8 cellular contexts compared by ENCODE assay signal in the genomic region with DNA sequence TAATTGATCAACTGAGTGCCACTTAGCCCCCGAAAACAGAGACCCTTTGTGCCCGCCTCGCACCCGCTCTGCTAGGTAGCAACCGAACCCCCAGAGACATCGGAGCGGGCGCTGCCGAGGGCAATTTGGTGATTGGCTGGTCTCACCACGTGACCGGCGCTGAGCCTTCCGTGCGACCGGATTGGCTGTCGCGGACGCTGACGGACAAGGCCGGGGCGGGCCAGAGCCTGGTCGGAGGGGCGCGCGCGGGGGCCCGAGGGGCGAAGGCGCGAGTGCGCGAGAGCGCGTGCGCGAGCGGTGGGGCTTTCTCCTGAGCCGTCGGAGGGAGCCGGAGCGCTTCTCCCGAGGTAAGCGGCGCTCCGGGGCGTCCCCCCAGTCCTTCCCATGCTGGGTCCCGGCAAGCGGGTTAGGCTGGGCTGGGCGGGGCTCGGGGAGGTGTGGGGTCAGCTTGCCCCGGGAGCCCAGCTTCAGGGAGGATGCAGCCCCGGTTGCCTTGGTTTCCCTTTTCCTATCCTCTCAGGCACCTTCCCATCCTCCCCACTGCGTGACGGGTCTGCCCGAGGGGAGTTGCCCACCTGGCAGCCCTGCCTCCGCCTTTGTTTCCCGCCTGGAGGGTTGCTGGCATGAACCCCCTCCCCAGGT. TPM values are rescaled to one million over a fixed set of nuclear protein-coding genes. Genes with fewer than 3 reads are reported as not detected.
DNase-seq lines count a peak whose midpoint lies in the region; ATAC-seq, FAIRE-seq and TF ChIP-seq lines count a peak whose summit lies in the region.

Gene TMEM108, plus strand, starts transcription at position 303 of the 642 bp plus-strand sequence.

- WGBS in GM12878 (ENCODE audit: insufficient coverage, insufficient replicate concordance, low lambda C conversion rate, missing lambda C conversion rate): 59% methylated on average over 26 of the region's 57 CpGs

- SMC1A ChIA-PET in GM12878 (lab: Charles Lee; ENCODE audit: uncharacterized antibody, unreplicated experiment): interaction anchor here (1.1 kb wide), 1 partner anchor 334 kb away, joined by 3 read pairs; no protein-coding TSS in a partner anchor

- ATAC-seq in HG02678 (IDR thresholded peaks at IDR 0.05; ENCODE audit: unreplicated experiment): peak; percentile 61
- ATAC-seq in GM12878: no peak
- ATAC-seq in GM18867 (IDR thresholded peaks at IDR 0.05; ENCODE audit: unreplicated experiment): no peak

- no peak for TF ChIP-seq EP300 in GM12878 (IDR thresholded peaks at IDR 0.05; ENCODE audit: borderline replicate concordance in 1 of 2, control insufficient read depth in 1 of 2, low read depth in 2 of 2, low read length in 2 of 2)

- RAD21 ChIA-PET in GM12878 (lab: Charles Lee; ENCODE audit: unreplicated experiment): no interaction called here

- H3K4me2 ChIP-seq in GM12878 (ENCODE audit: control insufficient read depth, insufficient read depth): no peak within 1 kb of the TSS; the same call in 1 of the 2 replicates

- H3K9ac ChIP-seq in GM12878 (ENCODE audit: control insufficient read depth, insufficient read depth, low read length): no peak within 1 kb of the TSS

- H3K4me1 ChIP-seq in GM12878 (ENCODE audit: control insufficient read depth, insufficient read depth, low read length): no peaks in the 10 kb centered on the region

- no peak for TF ChIP-seq POLR2A in GM12878 (IDR thresholded peaks at IDR 0.05; ENCODE audit: low read depth, low read length)

- no peaks in the 10 kb centered on the region for H3K9me3 ChIP-seq in GM12878 (replicated peaks; ENCODE audit: control insufficient read depth, insufficient read depth, low read length)

- H3K36me3 ChIP-seq in GM12878 (ENCODE audit: control insufficient read depth in 2 of 2, insufficient read depth in 2 of 2, low read length in 1 of 2): no peaks in the 10 kb centered on the region

- CTCF ChIA-PET in GM12878 (lab: Yijun Ruan, JAX): no interaction called here

- in situ Hi-C loops in GM12878 (cut with MboI): no loop called here

- DNase-seq in AG20443 (ENCODE audit: low spot score): peak; percentile 79
- DNase-seq in NCI-H748 (lab: John Stamatoyannopoulos, UW; ENCODE audit: unreplicated experiment): peak; percentile 97
- no peak for DNase-seq in GM12878 (ENCODE audit: low read depth, low spot score)
- peak; percentile 75 for DNase-seq in iPS DF 4.7 (ENCODE audit: extremely low read depth, low spot score)
- DNase-seq in pulmonary artery endothelial cell (ENCODE audit: low read depth, low spot score): peak; percentile 7
- no peak for DNase-seq in HuH-7.5 (ENCODE audit: low spot score)

- intact Hi-C loops in GM12878 (cut with micrococcal nuclease; ENCODE audit: unreplicated experiment): no loop called here

- H3K27ac ChIP-seq in GM12878 (ENCODE audit: control insufficient read depth, insufficient read depth): no peak within 1 kb of the TSS

- no peak for FAIRE-seq in GM12878 (lab: Jason Lieb, UNC)

- no peak for TF ChIP-seq RAD21 in GM12878 (IDR thresholded peaks at IDR 0.05; ENCODE audit: insufficient read depth, low read depth, low read length)

- no TSS peak for BruUV-seq in GM12878 (replicated peaks; lab: Mats Ljungman, UMichigan)

- TF ChIP-seq CTCF in GM12878 (IDR thresholded peaks at IDR 0.05 in 2 of 3, conservative IDR thresholded peaks at IDR 0.05 in 1 of 3; ENCODE audit: control insufficient read depth in 2 of 3, extremely low read depth in 1 of 3, insufficient read depth in 1 of 3, low read depth in 3 of 3, low read length in 3 of 3): no peak

- no peak within 1 kb of the TSS for H2AFZ ChIP-seq in GM12878 (ENCODE audit: control insufficient read depth, low read depth, low read length)

- H3K27me3 ChIP-seq in GM12878 (replicated peaks in 1 of 2; ENCODE audit: control insufficient read depth in 2 of 2, insufficient read depth in 2 of 2, low read length in 1 of 2): peaks cover 7 to 13% of the 10 kb centered on the region in 2 experiments

- no peaks in the 10 kb centered on the region for H4K20me1 ChIP-seq in GM12878 (ENCODE audit: control insufficient read depth, insufficient read depth)

- no peak within 1 kb of the TSS for H3K4me3 ChIP-seq in GM12878

- H3K79me2 ChIP-seq in GM12878 (ENCODE audit: control insufficient read depth, insufficient read depth, low read length): no peaks in the 10 kb centered on the region

- POLR2A ChIA-PET in GM12878 (lab: Charles Lee): no interaction called here

TF ChIP-seq in GM12878, 131 proteins besides CTCF, POLR2A, EP300 and RAD21:
- peak; percentile 80 for TF ChIP-seq USF1 (IDR thresholded peaks at IDR 0.05; ENCODE audit: borderline replicate concordance, extremely low read length, insufficient read depth, low read depth, low read length)
- TF ChIP-seq, protein P1, sequence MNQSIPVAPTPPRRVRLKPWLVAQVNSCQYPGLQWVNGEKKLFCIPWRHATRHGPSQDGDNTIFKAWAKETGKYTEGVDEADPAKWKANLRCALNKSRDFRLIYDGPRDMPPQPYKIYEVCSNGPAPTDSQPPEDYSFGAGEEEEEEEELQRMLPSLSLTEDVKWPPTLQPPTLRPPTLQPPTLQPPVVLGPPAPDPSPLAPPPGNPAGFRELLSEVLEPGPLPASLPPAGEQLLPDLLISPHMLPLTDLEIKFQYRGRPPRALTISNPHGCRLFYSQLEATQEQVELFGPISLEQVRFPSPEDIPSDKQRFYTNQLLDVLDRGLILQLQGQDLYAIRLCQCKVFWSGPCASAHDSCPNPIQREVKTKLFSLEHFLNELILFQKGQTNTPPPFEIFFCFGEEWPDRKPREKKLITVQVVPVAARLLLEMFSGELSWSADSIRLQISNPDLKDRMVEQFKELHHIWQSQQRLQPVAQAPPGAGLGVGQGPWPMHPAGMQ (IDR thresholded peaks at IDR 0.05; ENCODE audit: borderline replicate concordance): no peak

RNA-seq across cellular contexts. Expression of gene TMEM108, which starts in this region (rescaled TPM):
- total RNA-seq in GM12878 (2013; cell fraction: nucleolus; rRNA removed): not detected in 2 replicates
- total RNA-seq in GM12878 (2014; rRNA removed) (0.06 TPM in 1 of 2 replicates, not detected in the other), GM12878 (2014; rRNA removed; fragmentation: Illumina TruSeq; extraction: Trizol) (0.09 TPM in 1 of 2 replicates, not detected in the other), GM12878 (2021) (not detected in 2 replicates), pulmonary artery endothelial cell (0.14 and 0.40 TPM in 2 replicates)
- 0.42 TPM for polyA plus RNA-seq in GM12878 (2011; ENCODE audit: low read depth)
- polyA plus RNA-seq in GM12878 (2011; rRNA removed) (not detected in 2 replicates), GM12878 (2014; fragmentation: Illumina TruSeq; extraction: Trizol) (0.12 TPM in 1 of 2 replicates, not detected in the other), GM12878 (2014; fragmentation: Nextera tagmentation; extraction: Ambion mirVana) (under 1 TPM in 1 of 2 experiments, not detected in 1; 0.02 TPM), GM12878 (2014; rRNA removed) (not detected in 2 replicates), GM12878 (2016; fragmentation: Nextera tagmentation; extraction: Ambion mirVana) (under 1 TPM; 0.16 to 0.58 TPM)
- not detected in 2 replicates for polyA plus RNA-seq in GM12878 (2011; cell fraction: cytosol; rRNA removed)
- not detected in 2 replicates for polyA plus RNA-seq in GM12878 (2011; cell fraction: nucleus; rRNA removed)
- 0.97 and 1.2 TPM in 2 replicates for polyA plus RNA-seq in GM12878 (2012)
- not detected in 2 replicates for polyA minus RNA-seq in GM12878 (2011; rRNA and poly(A)+ RNA removed)
- polyA minus RNA-seq in GM12878 (2011; cell fraction: cytosol; rRNA and poly(A)+ RNA removed): not detected in 2 replicates
- not detected in 2 replicates for polyA minus RNA-seq in GM12878 (2011; cell fraction: nucleus; rRNA and poly(A)+ RNA removed)

Comparison
In these comparisons a context has a peak if more than half of its experiments do, and no peak if none do; other contexts are left out.
1. Peak in DNase-seq in pulmonary artery endothelial cell; RNA of the gene not detected or under 1 TPM.
2. DNase-seq: peak in AG20443 (single experiment), NCI-H748 (single experiment) and iPS DF 4.7 (single experiment); none in GM12878 (single experiment) and HuH-7.5 (single experiment).